Comparison of ENCODE assay signal across 8 cellular contexts in genomic region chr14:101971458-101971857, GRCh38. TPM values are rescaled to one million over a fixed set of nuclear protein-coding genes. Genes with fewer than 3 reads are reported as not detected.
DNase-seq lines count a peak whose midpoint lies in the region; ATAC-seq, FAIRE-seq and TF ChIP-seq lines count a peak whose summit lies in the region.
"Not testable (repeated sequence)": the region's sequence is repeated elsewhere in the genome, so short reads cannot be mapped to it uniquely, and the experiment has no call there.

No MANE protein-coding gene starts in this region.

- peaks cover 76% of the 10 kb centered on the region for H3K4me1 ChIP-seq in A549
- peaks cover 11% of the 10 kb centered on the region; the same call in 1 of the 2 replicates for H3K4me1 ChIP-seq in HEK293 (ENCODE audit: control insufficient read depth, insufficient read depth, low read length)
- H3K4me1 ChIP-seq in GM12878 (ENCODE audit: control insufficient read depth, insufficient read depth, low read length): not testable (repeated sequence)
- H3K4me1 ChIP-seq in fibroblast of lung (ENCODE audit: control insufficient read depth, extremely low read depth, insufficient read depth, low read length): peaks cover 11% of the 10 kb centered on the region
- peaks cover 47% of the 10 kb centered on the region for H3K4me1 ChIP-seq in HepG2 (ENCODE audit: insufficient read depth, low read length)
- peaks cover 46% of the 10 kb centered on the region for H3K4me1 ChIP-seq in psoas muscle

- peaks cover 9 to 40% of the 10 kb centered on the region in 2 experiments for H3K36me3 ChIP-seq in HEK293 (ENCODE audit: control insufficient read depth in 2 of 2, insufficient read depth in 1 of 2, low read length in 2 of 2)
- H3K36me3 ChIP-seq in GM12878 (ENCODE audit: control insufficient read depth in 2 of 2, insufficient read depth in 2 of 2, low read length in 1 of 2); fibroblast of lung (ENCODE audit: control insufficient read depth, insufficient read depth, low read length): not testable (repeated sequence)
- H3K36me3 ChIP-seq in HepG2 (replicated peaks in 1 of 2; ENCODE audit: control insufficient read depth in 1 of 2, insufficient read depth in 2 of 2, low read length in 2 of 2): peaks cover 6 to 24% of the 10 kb centered on the region in 2 experiments
- H3K36me3 ChIP-seq in psoas muscle (ENCODE audit: insufficient read depth in 1 of 2, low read depth in 1 of 2): peaks cover 0 to 17% of the 10 kb centered on the region in 2 donors

- not testable (repeated sequence) for H3K9me3 ChIP-seq in A549; HEK293 (ENCODE audit: control insufficient read depth, insufficient read depth, low read depth, low read length); GM12878 (replicated peaks; ENCODE audit: control insufficient read depth, insufficient read depth, low read length); fibroblast of lung (ENCODE audit: control insufficient read depth, insufficient read depth, low read depth, low read length); HepG2 (ENCODE audit: low read length); psoas muscle

- not testable (repeated sequence) for H2AFZ ChIP-seq in GM12878 (ENCODE audit: control insufficient read depth, low read depth, low read length); fibroblast of lung (ENCODE audit: low read length); HepG2 (ENCODE audit: low read length)

- BruUV-seq in GM12878 (replicated peaks; lab: Mats Ljungman, UMichigan); HepG2 (replicated peaks; lab: Mats Ljungman, UMichigan): not testable (repeated sequence)

- TF ChIP-seq CTCF in A549 (IDR thresholded peaks at IDR 0.05); HEK293 (tag by site-specific recombination; IDR thresholded peaks at IDR 0.05); RWPE1 (conservative IDR thresholded peaks at IDR 0.05; ENCODE audit: low read depth); GM12878 (IDR thresholded peaks at IDR 0.05 in 2 of 3, conservative IDR thresholded peaks at IDR 0.05 in 1 of 3; ENCODE audit: control insufficient read depth in 2 of 3, extremely low read depth in 1 of 3, insufficient read depth in 1 of 3, low read depth in 3 of 3, low read length in 3 of 3); fibroblast of lung (conservative IDR thresholded peaks at IDR 0.05 in 1 of 2, IDR thresholded peaks at IDR 0.05 in 1 of 2; ENCODE audit: low read depth in 1 of 2, low read length in 2 of 2); HepG2 (CRISPR knock-in tag; IDR thresholded peaks at IDR 0.05); psoas muscle (IDR thresholded peaks at IDR 0.05): not testable (repeated sequence)

- ATAC-seq in A549 (peak in 1 of 2 experiments; percentile 31; a peak in 3 of 6 replicates), GM12878 (peak; percentile 28)
- not testable (repeated sequence) for ATAC-seq in HepG2, psoas muscle

- 57% methylated on average over 2 of the region's 2 CpGs for WGBS in A549 (ENCODE audit: missing lambda C conversion rate)
- WGBS in GM12878 (ENCODE audit: insufficient coverage, insufficient replicate concordance, low lambda C conversion rate, missing lambda C conversion rate): 91% methylated on average over 2 of the region's 2 CpGs
- WGBS in HepG2 (ENCODE audit: low lambda C conversion rate): 93% methylated on average over 2 of the region's 2 CpGs
- 88 to 93% (median 90%) methylated on average over 2 of the region's 2 CpGs for whole genome bisulfite sequencing in psoas muscle, 3 donors

- not testable (repeated sequence) for TF ChIP-seq EP300 in A549 (IDR thresholded peaks at IDR 0.05); GM12878 (IDR thresholded peaks at IDR 0.05; ENCODE audit: borderline replicate concordance in 1 of 2, control insufficient read depth in 1 of 2, low read depth in 2 of 2, low read length in 2 of 2); HepG2 (IDR thresholded peaks at IDR 0.05; ENCODE audit: low read depth in 2 of 2, low read length in 2 of 2); HepG2 (CRISPR knock-in tag; IDR thresholded peaks at IDR 0.05; ENCODE audit: borderline replicate concordance)

- not testable (repeated sequence) for DNase-seq in A549 (ENCODE audit: low read depth in 1 of 2, low spot score in 1 of 2); RWPE1 (ENCODE audit: low spot score); GM12878 (ENCODE audit: low read depth, low spot score); fibroblast of lung (ENCODE audit: low read depth in 2 of 2); HepG2 (ENCODE audit: low spot score); psoas muscle

- H3K27ac ChIP-seq in A549: peak overlapping the region; percentile 77 to 87
- H3K27ac ChIP-seq in HEK293 (ENCODE audit: extremely low read depth, low read depth, low read length); GM12878 (ENCODE audit: control insufficient read depth, insufficient read depth); HepG2 (ENCODE audit: extremely low read length, insufficient read depth, low read length): not testable (repeated sequence)
- H3K27ac ChIP-seq in RWPE1: peak overlapping the region; percentile 77
- peak overlapping the region; percentile 80 for H3K27ac ChIP-seq in fibroblast of lung (ENCODE audit: insufficient read depth, low read length)
- peak overlapping the region; percentile 84 for H3K27ac ChIP-seq in psoas muscle
- peak overlapping the region; percentile 65 for H3K27ac ChIP-seq in temporal lobe (ENCODE audit: low read depth, low read length)

- POLR2A ChIA-PET in A549 (lab: Yijun Ruan, JAX) (interaction anchor here (0.7 to 0.9 kb wide), 2 partner anchors 16 to 125 kb away, joined by 3 read pairs; no protein-coding TSS in a partner anchor), HEK293 (lab: Yijun Ruan, JAX) (interaction anchor here (0.6 to 0.7 kb wide), 2 partner anchors 380 to 1640 kb away, joined by 3 read pairs; no protein-coding TSS in a partner anchor), GM12878 (lab: Charles Lee) (interaction anchor here (0.6 kb wide), 1 partner anchor 75 kb away, joined by 3 read pairs; no protein-coding TSS in a partner anchor), HepG2 (lab: Yijun Ruan, JAX) (interaction anchor here (1.0 to 1.9 kb wide), 3 partner anchors 8 to 23 kb away, joined by 3 to 8 read pairs (median 3); no protein-coding TSS in a partner anchor)
- POLR2A ChIA-PET in RWPE1 (lab: Yijun Ruan, JAX; ENCODE audit: low non-redundant PET): not testable (repeated sequence)

- H3K27me3 ChIP-seq in GM12878 (replicated peaks in 1 of 2; ENCODE audit: control insufficient read depth in 2 of 2, insufficient read depth in 2 of 2, low read length in 1 of 2); fibroblast of lung (ENCODE audit: control insufficient read depth, insufficient read depth, low read length); HepG2 (ENCODE audit: control insufficient read depth in 1 of 2, insufficient read depth in 2 of 2, low read length in 2 of 2); psoas muscle (ENCODE audit: insufficient read depth in 3 of 3, low read length in 2 of 3): not testable (repeated sequence)

- 0 out of 3 replicates have a peak overlapping the region, but pooled peaks have one; percentile 23 for H3K4me3 ChIP-seq in A549
- not testable (repeated sequence) for H3K4me3 ChIP-seq in HEK293 (ENCODE audit: low read depth, low read length); GM12878; HepG2 (replicated peaks in 1 of 3; ENCODE audit: insufficient read depth in 1 of 3, low read depth in 2 of 3, low read length in 3 of 3)
- peak overlapping the region in 1 of 4 experiments; percentile 37 for H3K4me3 ChIP-seq in fibroblast of lung (replicated peaks in 1 of 4; ENCODE audit: control extremely low read depth in 1 of 4, insufficient read depth in 1 of 4, low read depth in 3 of 4, low read length in 4 of 4)
- peak overlapping the region; percentile 35 for H3K4me3 ChIP-seq in psoas muscle

- H4K20me1 ChIP-seq in GM12878 (ENCODE audit: control insufficient read depth, insufficient read depth); fibroblast of lung (ENCODE audit: control insufficient read depth, extremely low read depth, insufficient read depth, low read length): not testable (repeated sequence)
- H4K20me1 ChIP-seq in HepG2 (ENCODE audit: insufficient read depth, low read length): peaks cover 12% of the 10 kb centered on the region; the same call in 1 of the 2 replicates

- H3K79me2 ChIP-seq in GM12878 (ENCODE audit: control insufficient read depth, insufficient read depth, low read length) (peaks cover 38% of the 10 kb centered on the region), fibroblast of lung (ENCODE audit: control insufficient read depth, insufficient read depth, low read length) (peaks cover 81% of the 10 kb centered on the region), HepG2 (ENCODE audit: insufficient read depth, low read length) (peaks cover 75% of the 10 kb centered on the region)

- RAD21 ChIA-PET in GM12878 (lab: Charles Lee; ENCODE audit: unreplicated experiment): interaction anchor here (0.6 kb wide), 1 partner anchor 72 kb away, joined by 3 read pairs; no protein-coding TSS in a partner anchor

- H3K4me2 ChIP-seq in A549 (peak overlapping the region; percentile 79), fibroblast of lung (ENCODE audit: extremely low read depth, insufficient read depth, low read length) (peak overlapping the region; percentile 90)
- H3K4me2 ChIP-seq in GM12878 (ENCODE audit: control insufficient read depth, insufficient read depth); HepG2 (ENCODE audit: low read depth, low read length): not testable (repeated sequence)

- in situ Hi-C loops in GM12878 (cut with MboI); HepG2 (cut with HindIII; ENCODE audit: extremely low pct_ligation_motif_present, low pct_unique_long_range_greater_than_20kb): not testable (repeated sequence)

- SMC1A ChIA-PET in GM12878 (lab: Charles Lee; ENCODE audit: uncharacterized antibody, unreplicated experiment): interaction anchor here (1.0 to 3.6 kb wide), 2 partner anchors 21 to 125 kb away, joined by 3 to 15 read pairs; no protein-coding TSS in a partner anchor

- not testable (repeated sequence) for FAIRE-seq in A549 (lab: Jason Lieb, UNC); GM12878 (lab: Jason Lieb, UNC); HepG2 (lab: Jason Lieb, UNC)

- not testable (repeated sequence) for H3K9ac ChIP-seq in GM12878 (ENCODE audit: control insufficient read depth, insufficient read depth, low read length); fibroblast of lung (ENCODE audit: insufficient read depth, low read length); HepG2 (ENCODE audit: insufficient read depth, low read depth, low read length)

- intact Hi-C loops in GM12878 (cut with micrococcal nuclease; ENCODE audit: unreplicated experiment); HepG2 (cut with micrococcal nuclease; ENCODE audit: unreplicated experiment); psoas muscle (cut with DNase I): not testable (repeated sequence)

- CTCF ChIA-PET in A549 (lab: Yijun Ruan, JAX) (interaction anchor here (1.3 to 6.2 kb wide), 2 partner anchors 10 to 23 kb away, joined by 4 to 37 read pairs; no protein-coding TSS in a partner anchor), HEK293 (lab: Yijun Ruan, JAX) (interaction anchor here (0.6 to 2.9 kb wide), 3 partner anchors 11 to 354 kb away, joined by 3 to 13 read pairs (median 3); no protein-coding TSS in a partner anchor), GM12878 (lab: Yijun Ruan, JAX) (interaction anchor here (0.7 to 3.4 kb wide), 4 partner anchors 9 to 350 kb away, joined by 3 to 18 read pairs (median 6); no protein-coding TSS in a partner anchor), HepG2 (lab: Yijun Ruan, JAX; ENCODE audit: low intra/inter-chr PET ratio, low total read pairs) (interaction anchor here (2.3 kb wide), 1 partner anchor 11 kb away, joined by 10 read pairs; no protein-coding TSS in a partner anchor)
- CTCF ChIA-PET in RWPE1 (lab: Yijun Ruan, JAX): not testable (repeated sequence)

- not testable (repeated sequence) for TF ChIP-seq POLR2A in A549 (IDR thresholded peaks at IDR 0.05; ENCODE audit: low read length); GM12878 (IDR thresholded peaks at IDR 0.05; ENCODE audit: low read depth, low read length); HepG2 (IDR thresholded peaks at IDR 0.05; ENCODE audit: insufficient read depth in 1 of 2, low read depth in 2 of 2, low read length in 2 of 2)

- not testable (repeated sequence) for TF ChIP-seq RAD21 in A549 (conservative IDR thresholded peaks at IDR 0.05 in 1 of 2, IDR thresholded peaks at IDR 0.05 in 1 of 2); GM12878 (IDR thresholded peaks at IDR 0.05; ENCODE audit: insufficient read depth, low read depth, low read length); HepG2 (CRISPR knock-in tag; IDR thresholded peaks at IDR 0.05)

RNA-seq across cellular contexts. Expression of gene DYNC1H1, which starts 7.1 kb away (rescaled TPM):
- polyA plus RNA-seq in A549 (2011; rRNA removed) (187 and 379 TPM in 2 replicates), A549 (2017; fragmentation: RNase III; extraction: RNeasy Plus Mini Kit Qiagen cat#74134 plus additional on column Dnase treatment) (154 to 197 TPM (median 177 TPM) in 3 replicates), GM12878 (2011; rRNA removed) (30.1 and 54.9 TPM in 2 replicates), GM12878 (2014; fragmentation: Illumina TruSeq; extraction: Trizol) (111 and 123 TPM in 2 replicates), GM12878 (2014; fragmentation: Nextera tagmentation; extraction: Ambion mirVana) (10 to 100 TPM; 38.4 to 54.0 TPM), GM12878 (2014; rRNA removed) (101 and 117 TPM in 2 replicates), GM12878 (2016; fragmentation: Nextera tagmentation; extraction: Ambion mirVana) (100 to 1,000 TPM; 121 to 122 TPM), fibroblast of lung (128 and 186 TPM in 2 replicates), HepG2 (2011; rRNA removed) (74.4 and 102 TPM in 2 replicates), psoas muscle (100 to 1,000 TPM; 117 to 306 (median 228) TPM)
- 156 and 163 TPM in 2 replicates for polyA plus RNA-seq in A549 (2012; cell fraction: cytosol; rRNA removed)
- polyA plus RNA-seq in A549 (2012; cell fraction: nucleus; rRNA removed): 1,193 and 1,318 TPM in 2 replicates
- 837 and 1,039 TPM in 2 replicates for polyA minus RNA-seq in A549 (2011; rRNA and poly(A)+ RNA removed)
- total RNA-seq in GM12878 (2013; cell fraction: nucleolus; rRNA removed): 360 and 384 TPM in 2 replicates
- total RNA-seq in GM12878 (2014; rRNA removed) (187 and 198 TPM in 2 replicates), GM12878 (2014; rRNA removed; fragmentation: Illumina TruSeq; extraction: Trizol) (95.2 and 102 TPM in 2 replicates), GM12878 (2021) (288 and 291 TPM in 2 replicates), fibroblast of lung (394 and 677 TPM in 2 replicates), HepG2 (2016; rRNA removed; fragmentation: Illumina TruSeq; extraction: Trizol) (239 and 386 TPM in 2 replicates), psoas muscle (100 to 1,000 TPM; 332 to 634 (median 549) TPM), temporal lobe (949 TPM)
- 70.0 TPM for polyA plus RNA-seq in GM12878 (2011; ENCODE audit: low read depth)
- polyA plus RNA-seq in GM12878 (2011; cell fraction: cytosol; rRNA removed): 103 and 133 TPM in 2 replicates
- polyA plus RNA-seq in GM12878 (2011; cell fraction: nucleus; rRNA removed): 156 and 247 TPM in 2 replicates
- polyA plus RNA-seq in GM12878 (2012): 76.3 and 94.6 TPM in 2 replicates
- polyA minus RNA-seq in GM12878 (2011; rRNA and poly(A)+ RNA removed): 232 and 242 TPM in 2 replicates
- 131 and 184 TPM in 2 replicates for polyA minus RNA-seq in GM12878 (2011; cell fraction: cytosol; rRNA and poly(A)+ RNA removed)
- 99.3 and 177 TPM in 2 replicates for polyA minus RNA-seq in GM12878 (2011; cell fraction: nucleus; rRNA and poly(A)+ RNA removed)
- polyA plus RNA-seq in fibroblast of lung (2012): 362 and 387 TPM in 2 replicates
- 1,364 and 1,482 TPM in 2 replicates for polyA minus RNA-seq in fibroblast of lung (ENCODE audit: low replicate concordance)
- total RNA-seq in HepG2 (2016; cell fraction: cytosol; rRNA removed; fragmentation: Illumina TruSeq; extraction: Trizol; ENCODE audit: low read depth): 33.0 and 38.5 TPM in 2 replicates
- total RNA-seq in HepG2 (2016; cell fraction: insoluble cytoplasmic fraction; rRNA removed; fragmentation: Illumina TruSeq; extraction: Trizol): 231 and 328 TPM in 2 replicates
- 57.3 and 69.8 TPM in 2 replicates for total RNA-seq in HepG2 (2016; cell fraction: membrane; rRNA removed; fragmentation: Illumina TruSeq; extraction: Trizol)
- 296 and 345 TPM in 2 replicates for total RNA-seq in HepG2 (2016; cell fraction: nucleus; rRNA removed; fragmentation: Illumina TruSeq; extraction: Trizol)
- 102 and 115 TPM in 2 replicates for polyA plus RNA-seq in HepG2 (2011; cell fraction: cytosol; rRNA removed)
- 192 and 221 TPM in 2 replicates for polyA plus RNA-seq in HepG2 (2011; cell fraction: nucleus; rRNA removed)
- polyA plus RNA-seq in HepG2 (2012): 126 and 135 TPM in 2 replicates
- 11.1 and 13.5 TPM in 2 replicates for polyA plus RNA-seq in HepG2 (2016; cell fraction: cytosol; fragmentation: Illumina TruSeq; extraction: Trizol; ENCODE audit: low read depth)
- 132 and 159 TPM in 2 replicates for polyA plus RNA-seq in HepG2 (2016; cell fraction: insoluble cytoplasmic fraction; fragmentation: Illumina TruSeq; extraction: Trizol; ENCODE audit: low read depth)
- 18.9 and 22.7 TPM in 2 replicates for polyA plus RNA-seq in HepG2 (2016; cell fraction: membrane; fragmentation: Illumina TruSeq; extraction: Trizol; ENCODE audit: low read depth)
- polyA plus RNA-seq in HepG2 (2016; cell fraction: nucleus; fragmentation: Illumina TruSeq; extraction: Trizol; ENCODE audit: insufficient read depth, low read depth): 236 and 267 TPM in 2 replicates
- polyA minus RNA-seq in HepG2 (2011; rRNA and poly(A)+ RNA removed; ENCODE audit: low replicate concordance): 411 and 518 TPM in 2 replicates
- polyA minus RNA-seq in HepG2 (2011; cell fraction: cytosol; rRNA and poly(A)+ RNA removed): 317 and 327 TPM in 2 replicates
- 190 and 258 TPM in 2 replicates for polyA minus RNA-seq in HepG2 (2011; cell fraction: nucleus; rRNA and poly(A)+ RNA removed)
